ENCODE assay signal across 5 cellular contexts in the genomic region with DNA sequence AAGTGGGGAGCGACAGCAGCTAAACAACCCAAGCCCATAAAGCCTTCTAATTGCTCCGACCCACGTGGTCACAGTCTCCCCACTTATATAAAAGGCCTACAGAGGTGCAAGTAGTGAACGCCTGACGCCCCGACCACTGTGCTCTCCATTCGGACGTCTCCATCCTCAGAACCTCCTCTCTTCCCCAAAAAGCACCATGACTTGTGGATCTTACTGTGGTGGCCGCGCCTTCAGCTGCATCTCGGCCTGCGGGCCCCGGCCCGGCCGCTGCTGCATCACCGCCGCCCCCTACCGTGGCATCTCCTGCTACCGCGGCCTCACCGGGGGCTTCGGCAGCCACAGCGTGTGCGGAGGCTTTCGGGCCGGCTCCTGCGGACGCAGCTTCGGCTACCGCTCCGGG. TPM values are rescaled to one million over a fixed set of nuclear protein-coding genes. Genes with fewer than 3 reads are reported as not detected.
"Had no signal": no experiment of that assay in that cellular context is flagged by ENCODE, and none has a peak within 500 bp of the region (broad histone marks: within the 10 kb centered on the region; RNA-seq: fewer than 3 reads in every experiment).

No MANE protein-coding gene starts in this region.

RNA-seq across cellular contexts. Expression of a gene that starts 10.4 kb away (rescaled TPM):
- total RNA-seq: GM23338, H1, H9, HT-29 had no signal
- polyA plus RNA-seq: GM23338, H1 had no signal

RNA-seq across cellular contexts. Expression of a gene that starts 19.5 kb away (rescaled TPM):
- total RNA-seq: GM23338, H1, H9, IMR-90 had no signal
- polyA plus RNA-seq: GM23338, H1, IMR-90 had no signal

RNA-seq across cellular contexts. Expression of a gene that starts 27.3 kb away (rescaled TPM):
- total RNA-seq: GM23338, H1, H9, IMR-90 had no signal
- polyA plus RNA-seq: IMR-90 had no signal
